In genomic region chr16:79801550-79802090, GRCh38 we compare ENCODE assay signal across 25 cellular contexts.
A peak's percentile ranks its signal among the peaks of the same experiment; 100 is the strongest.
DNase-seq lines count a peak whose midpoint lies in the region; ATAC-seq and TF ChIP-seq lines count a peak whose summit lies in the region.
"Had no signal": no experiment of that assay in that cellular context is flagged by ENCODE, and none has a peak within 500 bp of the region (broad histone marks: within the 10 kb centered on the region; RNA-seq: fewer than 3 reads in every experiment).

No MANE protein-coding gene starts in this region.

- H3K4me1 Mint-ChIP-seq in WTC11 = peaks cover 24% of the 10 kb centered on the region
- no peaks in the 10 kb centered on the region for H3K4me1 Mint-ChIP-seq in activated naive CD4-positive, alpha-beta T cell treated with anti-CD3 and anti-CD28 coated beads for 36 hours (ENCODE audit: low read depth)
- H3K4me1 Mint-ChIP-seq: activated naive CD8-positive, alpha-beta T cell treated with anti-CD3 and anti-CD28 coated beads, Interleukin-2, amount 50 U/mL, for 24 hours; CD4-positive, CD25-positive, alpha-beta regulatory T cell; stimulated activated effector memory CD8-positive, alpha-beta T cell treated with anti-CD3 and anti-CD28 coated beads, Interleukin-12 subunit alpha, Interleukin-12 subunit beta, amount 100 ng/mL, for 72 hours; T-helper 17 cell had no signal

- TF ChIP-seq CTCF in WTC11 (IDR thresholded peaks at IDR 0.05) (no peak), fibroblast of mammary gland (conservative IDR thresholded peaks at IDR 0.05; ENCODE audit: control insufficient read depth, insufficient read depth, low read depth, low read length) (no peak)

- CTCF ChIA-PET in WTC11 (lab: Charles Lee) = no interaction called here
- CTCF ChIA-PET in activated naive CD4-positive, alpha-beta T cell treated with anti-CD3 and anti-CD28 coated beads for 36 hours (lab: Charles Lee) = interaction anchor here (0.6 kb wide), 1 partner anchor 600 kb away, joined by 3 read pairs; no protein-coding TSS in a partner anchor

- intact Hi-C loops in activated naive CD4-positive, alpha-beta T cell treated with anti-CD3 and anti-CD28 coated beads for 36 hours (cut with micrococcal nuclease) = no loop called here

- no peak overlapping the region for H3K4me3 ChIP-seq in fibroblast of mammary gland (ENCODE audit: control insufficient read depth, low read depth, low read length)
- H3K4me3 ChIP-seq: pancreas, right atrium auricular region, SK-N-MC, spleen, suprapubic skin, upper lobe of right lung had no signal

- no peak for ATAC-seq in WTC11
- ATAC-seq: activated naive CD8-positive, alpha-beta T cell treated with anti-CD3 and anti-CD28 coated beads, Interleukin-2, amount 50 U/mL, for 24 hours; left colon; pancreas; stimulated activated effector memory CD8-positive, alpha-beta T cell treated with anti-CD3 and anti-CD28 coated beads, Interleukin-12 subunit alpha, Interleukin-12 subunit beta, amount 100 ng/mL, for 72 hours; T-helper 17 cell; upper lobe of right lung had no signal

- H3K9me3 Mint-ChIP-seq in WTC11 = peaks cover 23% of the 10 kb centered on the region
- H3K9me3 Mint-ChIP-seq in activated naive CD4-positive, alpha-beta T cell treated with anti-CD3 and anti-CD28 coated beads for 36 hours = no peaks in the 10 kb centered on the region
- H3K9me3 Mint-ChIP-seq: activated naive CD8-positive, alpha-beta T cell treated with anti-CD3 and anti-CD28 coated beads, Interleukin-2, amount 50 U/mL, for 24 hours; stimulated activated effector memory CD8-positive, alpha-beta T cell treated with anti-CD3 and anti-CD28 coated beads, Interleukin-12 subunit alpha, Interleukin-12 subunit beta, amount 100 ng/mL, for 72 hours had no signal

- no peak overlapping the region for H3K27ac Mint-ChIP-seq in WTC11
- H3K27ac Mint-ChIP-seq in activated naive CD4-positive, alpha-beta T cell treated with anti-CD3 and anti-CD28 coated beads for 36 hours = no peak overlapping the region
- H3K27ac Mint-ChIP-seq: activated naive CD8-positive, alpha-beta T cell treated with anti-CD3 and anti-CD28 coated beads, Interleukin-2, amount 50 U/mL, for 24 hours; stimulated activated effector memory CD8-positive, alpha-beta T cell treated with anti-CD3 and anti-CD28 coated beads, Interleukin-12 subunit alpha, Interleukin-12 subunit beta, amount 100 ng/mL, for 72 hours; T-helper 17 cell had no signal

- H3K27me3 Mint-ChIP-seq in WTC11 (ENCODE audit: low read depth) = no peaks in the 10 kb centered on the region
- peaks cover 9% of the 10 kb centered on the region for H3K27me3 Mint-ChIP-seq in activated naive CD4-positive, alpha-beta T cell treated with anti-CD3 and anti-CD28 coated beads for 36 hours (ENCODE audit: low read depth)

- H3K36me3 Mint-ChIP-seq in WTC11 = no peaks in the 10 kb centered on the region
- H3K36me3 Mint-ChIP-seq in activated naive CD4-positive, alpha-beta T cell treated with anti-CD3 and anti-CD28 coated beads for 36 hours (ENCODE audit: low read depth) = no peaks in the 10 kb centered on the region
- H3K36me3 Mint-ChIP-seq: CD4-positive, CD25-positive, alpha-beta regulatory T cell; stimulated activated effector memory CD8-positive, alpha-beta T cell treated with anti-CD3 and anti-CD28 coated beads, Interleukin-12 subunit alpha, Interleukin-12 subunit beta, amount 100 ng/mL, for 72 hours had no signal

- DNase-seq in DMS53 (lab: John Stamatoyannopoulos, UW) (peak; percentile 39), DMS53 treated with DMSO at 0.1 percent for 48 hours (lab: John Stamatoyannopoulos, UW; ENCODE audit: unreplicated experiment) (no peak), WTC11 (ENCODE audit: low spot score) (no peak), fibroblast of mammary gland (ENCODE audit: low read depth) (peak; percentile 7), NCI-H774 (lab: John Stamatoyannopoulos, UW) (no peak)
- no peak for DNase-seq in activated naive CD4-positive, alpha-beta T cell treated with anti-CD3 and anti-CD28 coated beads for 36 hours
- no peak for DNase-seq in stimulated activated naive CD4-positive, alpha-beta T cell (lab: John Stamatoyannopoulos, UW)
- no peak for DNase-seq in activated CD4-positive, alpha-beta T cell treated with anti-CD3 and anti-CD28 coated beads, Interleukin-2, amount 50 U/mL, for 48 hours
- DNase-seq: activated effector memory CD4-positive, alpha-beta T cell treated with anti-CD3 and anti-CD28 coated beads, Interleukin-2, amount 50 U/mL, for 16 hours; activated naive CD8-positive, alpha-beta T cell treated with anti-CD3 and anti-CD28 coated beads, Interleukin-2, amount 50 U/mL, for 24 hours; CD4-positive, CD25-positive, alpha-beta regulatory T cell; foreskin fibroblast; left colon; NCI-H1105 treated with DMSO at 0.1 percent for 48 hours; NCI-H1930; NCI-H748 treated with DMSO at 0.1 percent for 48 hours; pancreas; spleen; stimulated activated CD4-positive, alpha-beta T cell treated with anti-CD3 and anti-CD28 coated beads, Interleukin-4, amount 100 ng/mL, for 24 hours; T-helper 17 cell; upper lobe of right lung had no signal

- POLR2A ChIA-PET in WTC11 (lab: Charles Lee) = no interaction called here

- no peak overlapping the region for H3K4me3 Mint-ChIP-seq in WTC11
- H3K4me3 Mint-ChIP-seq in activated naive CD4-positive, alpha-beta T cell treated with anti-CD3 and anti-CD28 coated beads for 36 hours = no peak overlapping the region
- H3K4me3 Mint-ChIP-seq: activated naive CD8-positive, alpha-beta T cell treated with anti-CD3 and anti-CD28 coated beads, Interleukin-2, amount 50 U/mL, for 24 hours; CD4-positive, CD25-positive, alpha-beta regulatory T cell; stimulated activated effector memory CD8-positive, alpha-beta T cell treated with anti-CD3 and anti-CD28 coated beads, Interleukin-12 subunit alpha, Interleukin-12 subunit beta, amount 100 ng/mL, for 72 hours; T-helper 17 cell had no signal

TF ChIP-seq in WTC11, 78 proteins besides CTCF, POLR2A, EP300 and RAD21:
- TF ChIP-seq NFATC4 (CRISPR knock-in tag; IDR thresholded peaks at IDR 0.05) = no peak
- peak; percentile 82; the same call in 1 of the 2 replicates for TF ChIP-seq ZNF317 (CRISPR knock-in tag; IDR thresholded peaks at IDR 0.05; ENCODE audit: borderline replicate concordance, low read depth)

Comparison
In these comparisons a context has a peak if more than half of its experiments do, and no peak if none do; other contexts are left out.
1. DNase-seq: peak in DMS53 (single experiment) and fibroblast of mammary gland (single experiment); none in DMS53 treated with DMSO at 0.1 percent for 48 hours (single experiment), WTC11 (single experiment), activated naive CD4-positive, alpha-beta T cell treated with anti-CD3 and anti-CD28 coated beads for 36 hours (single experiment), stimulated activated naive CD4-positive, alpha-beta T cell (0 of 6), NCI-H774 (single experiment) and activated CD4-positive, alpha-beta T cell treated with anti-CD3 and anti-CD28 coated beads, Interleukin-2, amount 50 U/mL, for 48 hours (0 of 2).